In the genomic region with DNA sequence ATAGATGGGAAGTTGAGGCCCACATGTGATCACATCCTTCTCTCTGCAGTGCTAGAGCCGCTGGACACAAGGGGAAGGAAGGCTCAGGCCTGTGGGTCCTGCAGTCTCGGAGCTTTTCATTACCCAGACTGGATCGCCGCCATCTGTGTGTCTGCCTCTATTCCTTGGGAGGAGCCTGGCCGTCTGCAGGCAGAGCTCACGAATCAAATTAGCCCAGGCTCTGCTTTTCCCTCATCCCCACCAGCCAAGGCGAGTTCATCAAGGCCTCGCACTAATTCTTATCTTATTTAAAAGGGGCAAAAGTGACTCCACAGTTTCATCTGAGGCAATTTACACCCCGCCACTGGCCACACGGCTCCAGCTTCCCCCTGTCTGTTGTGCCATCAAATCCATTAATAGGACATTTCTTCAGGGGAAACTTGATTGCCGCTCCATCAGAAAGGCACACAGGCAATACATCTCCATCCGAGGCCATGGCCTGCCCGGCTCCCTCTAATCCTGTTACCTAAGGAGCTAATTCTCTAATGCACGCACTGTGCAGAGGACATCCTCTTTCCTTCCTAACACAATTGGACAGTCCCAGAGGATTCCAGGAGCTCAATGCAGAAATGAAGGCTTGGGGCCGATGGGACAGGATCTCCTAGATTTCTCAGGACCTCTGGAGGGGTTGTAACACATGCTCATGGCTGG, we compare ENCODE assay signal across 24 cellular contexts. TPM values are rescaled to one million over a fixed set of nuclear protein-coding genes. Genes with fewer than 3 reads are reported as not detected.
"Had no signal": no experiment of that assay in that cellular context is flagged by ENCODE, and none has a peak within 500 bp of the region (broad histone marks: within the 10 kb centered on the region; RNA-seq: fewer than 3 reads in every experiment).

No MANE protein-coding gene starts in this region.

- H3K4me1 ChIP-seq: SJSA1 had no signal

- FAIRE-seq: RCC 7860 had no signal

- H3K9me2 ChIP-seq: SK-N-SH had no signal

- H3K9me3 ChIP-seq: SJSA1, SK-N-SH had no signal

- H3K36me3 ChIP-seq: SJSA1 had no signal

- H3K4me3 ChIP-seq: SJSA1 had no signal

- DNase-seq: KBM-7, MV-4-11, NCI-H1048, NCI-H1105, NCI-H1417, NCI-H1436 treated with DMSO at 0.1 percent for 48 hours, NCI-H1694, NCI-H187 treated with DMSO at 0.1 percent for 48 hours, NCI-H2029 treated with DMSO at 0.1 percent for 48 hours, NCI-H2171 treated with DMSO at 0.1 percent for 48 hours, NCI-H345, NCI-H446 treated with DMSO at 0.1 percent for 48 hours, NCI-H510A treated with DMSO at 0.1 percent for 48 hours, NCI-H526, Right ventricle myocardium superior, RPMI8226, SIG-M5, SK-N-SH, SW 1271 had no signal

- H3K9ac ChIP-seq: SK-N-SH had no signal

- H3K27me3 ChIP-seq: SJSA1 had no signal

- H3K27ac ChIP-seq: SJSA1 had no signal

- H3K4me2 ChIP-seq: SK-N-SH had no signal

RNA-seq across cellular contexts. Expression of a gene that starts 3.3 kb away (rescaled TPM):
- total RNA-seq: HT-29, LHCN-M2, MCF 10A, Right ventricle myocardium superior, SJSA1 had no signal
- polyA plus RNA-seq: SK-N-SH had no signal
